Comparison of ENCODE assay signal across 21 cellular contexts in genomic region chr15:96412045-96412918, GRCh38.
"Had no signal": no experiment of that assay in that cellular context is flagged by ENCODE, and none has a peak within 500 bp of the region (broad histone marks: within the 10 kb centered on the region; RNA-seq: fewer than 3 reads in every experiment).

No MANE protein-coding gene starts in this region.

- H3K4me1 Mint-ChIP-seq: memory B cell had no signal

- H3K27ac ChIP-seq: esophagus squamous epithelium, parathyroid adenoma, right lobe of liver, thoracic aorta had no signal

- H3K9me3 ChIP-seq: esophagus squamous epithelium, right lobe of liver, thoracic aorta, tibial nerve had no signal

- FAIRE-seq: colon, keratinocyte, small intestine had no signal

- H3K9me3 Mint-ChIP-seq: dendritic cell treated with granulocyte-macrophage colony-stimulating factor and Interleukin-4, amounts not matched to agents 40 ng/mL and 50 ng/mL, for 4 days; endodermal cell; memory B cell; natural killer cell; stimulated activated naive CD8-positive, alpha-beta T cell treated with anti-CD3 and anti-CD28 coated beads, Interleukin-15, Interleukin-2, amounts not matched to agents 100 ng/mL and 50 ng/mL, for 24 hours had no signal

- H2AFZ ChIP-seq: parathyroid adenoma had no signal

- ATAC-seq: left lobe of liver; natural killer cell; right lobe of liver; stimulated activated naive B cell treated with anti-CD40 and anti-IgM and Interleukin-4, amounts not matched to agents 10 μg/mL and 1 μg/mL and 100 μg/mL, for 72 hours had no signal

- H3K4me3 ChIP-seq: esophagus squamous epithelium, lung, right lobe of liver, thoracic aorta, tibial nerve had no signal

- H3K36me3 ChIP-seq: esophagus squamous epithelium, right lobe of liver, thoracic aorta, tibial nerve had no signal

- H3K79me2 ChIP-seq: parathyroid adenoma had no signal

- H3K4me3 Mint-ChIP-seq: dendritic cell treated with granulocyte-macrophage colony-stimulating factor and Interleukin-4, amounts not matched to agents 40 ng/mL and 50 ng/mL, for 4 days; endodermal cell; memory B cell; natural killer cell; stimulated activated naive B cell treated with anti-CD40 and anti-IgM and Interleukin-4, amounts not matched to agents 10 μg/mL and 1 μg/mL and 100 μg/mL, for 72 hours; stimulated activated naive CD8-positive, alpha-beta T cell treated with anti-CD3 and anti-CD28 coated beads, Interleukin-15, Interleukin-2, amounts not matched to agents 100 ng/mL and 50 ng/mL, for 24 hours had no signal

- H3K36me3 Mint-ChIP-seq: memory B cell; natural killer cell; stimulated activated naive B cell treated with anti-CD40 and anti-IgM and Interleukin-4, amounts not matched to agents 10 μg/mL and 1 μg/mL and 100 μg/mL, for 72 hours had no signal

- DNase-seq: effector CD8-positive, alpha-beta T cell; endodermal cell; esophagus squamous epithelium; foreskin melanocyte; natural killer cell; right lobe of liver; small intestine; stimulated activated CD4-positive, alpha-beta T cell treated with anti-CD3 and anti-CD28 coated beads, Interleukin-15, amount 100 ng/mL, for 24 hours; stimulated activated CD4-positive, alpha-beta T cell treated with anti-CD3 and anti-CD28 coated beads, Interleukin-2, amount 100 ng/mL, for 48 hours; stimulated activated naive B cell treated with anti-CD40 and anti-IgM and Interleukin-4, amounts not matched to agents 10 μg/mL and 1 μg/mL and 100 μg/mL, for 72 hours had no signal

- H3K9ac ChIP-seq: parathyroid adenoma had no signal

- H3K27ac Mint-ChIP-seq: dendritic cell treated with granulocyte-macrophage colony-stimulating factor and Interleukin-4, amounts not matched to agents 40 ng/mL and 50 ng/mL, for 4 days; endodermal cell; memory B cell; natural killer cell; progenitor cell of endocrine pancreas; stimulated activated naive B cell treated with anti-CD40 and anti-IgM and Interleukin-4, amounts not matched to agents 10 μg/mL and 1 μg/mL and 100 μg/mL, for 72 hours; stimulated activated naive CD8-positive, alpha-beta T cell treated with anti-CD3 and anti-CD28 coated beads, Interleukin-15, Interleukin-2, amounts not matched to agents 100 ng/mL and 50 ng/mL, for 24 hours had no signal

- H3K4me1 ChIP-seq: parathyroid adenoma had no signal
